1 cellular context compared by ENCODE assay signal in genomic region chr6:33248643-33248931, GRCh38.
TF ChIP-seq lines count a peak whose summit lies in the region.

No MANE protein-coding gene starts in this region.

TF ChIP-seq in endothelial cell of umbilical vein, 7 proteins besides CTCF, POLR2A, EP300 and RAD21:
- TF ChIP-seq EZH2 (IDR thresholded peaks at IDR 0.05; ENCODE audit: borderline replicate concordance, low read depth, low read length, severe bottlenecking): no peak
- no peak for TF ChIP-seq POLR2AphosphoS5 (IDR thresholded peaks at IDR 0.05; ENCODE audit: insufficient read depth, low read depth, low read length)
- TF ChIP-seq MYC (IDR thresholded peaks at IDR 0.05; ENCODE audit: low read depth, low read length): no peak
- TF ChIP-seq FOS (IDR thresholded peaks at IDR 0.05; ENCODE audit: borderline replicate concordance, insufficient read depth, low read length): no peak
- TF ChIP-seq JUN (IDR thresholded peaks at IDR 0.05; ENCODE audit: borderline replicate concordance, insufficient read depth, insufficient read length, low read depth): no peak
- TF ChIP-seq, protein P1, sequence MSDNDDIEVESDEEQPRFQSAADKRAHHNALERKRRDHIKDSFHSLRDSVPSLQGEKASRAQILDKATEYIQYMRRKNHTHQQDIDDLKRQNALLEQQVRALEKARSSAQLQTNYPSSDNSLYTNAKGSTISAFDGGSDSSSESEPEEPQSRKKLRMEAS (IDR thresholded peaks at IDR 0.05; ENCODE audit: insufficient read depth, insufficient read length): no peak
- TF ChIP-seq GATA2 (IDR thresholded peaks at IDR 0.05; ENCODE audit: insufficient read depth, insufficient read length, low read depth, low read length): no peak
